Comparison of ENCODE assay signal across 7 cellular contexts in the genomic region with DNA sequence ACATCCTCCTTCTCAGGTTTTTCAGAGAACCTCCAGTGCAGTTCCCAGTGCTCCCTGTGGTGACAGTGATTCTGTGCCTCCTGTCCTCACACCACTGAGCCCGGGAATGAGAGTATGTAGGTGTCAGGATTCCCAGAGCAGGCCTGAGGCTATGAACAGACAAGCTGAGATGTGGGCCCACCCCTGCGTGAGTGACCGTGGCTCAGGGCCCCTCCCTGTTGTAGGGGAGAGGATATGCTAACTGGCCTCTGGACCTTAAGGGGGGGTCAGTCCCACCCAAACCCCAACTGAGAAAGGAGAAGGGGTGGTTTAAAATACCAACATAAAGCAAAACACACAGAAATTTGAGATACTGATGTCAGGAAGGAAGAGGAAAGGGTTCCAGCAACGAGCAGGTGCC.
"Had no signal": no experiment of that assay in that cellular context is flagged by ENCODE, and none has a peak within 500 bp of the region (broad histone marks: within the 10 kb centered on the region; RNA-seq: fewer than 3 reads in every experiment).

No MANE protein-coding gene starts in this region.

- H3K4me2 ChIP-seq: GM23338 had no signal

- ATAC-seq: GM23338 had no signal

- FAIRE-seq: H1, H54, HTR-8/SVneo had no signal

- DNase-seq: H9, HCEC 1CT, IMR-90 had no signal

- H2AFZ ChIP-seq: GM23338 had no signal

- H3K4me3 ChIP-seq: GM23338 had no signal
